In the genomic region with DNA sequence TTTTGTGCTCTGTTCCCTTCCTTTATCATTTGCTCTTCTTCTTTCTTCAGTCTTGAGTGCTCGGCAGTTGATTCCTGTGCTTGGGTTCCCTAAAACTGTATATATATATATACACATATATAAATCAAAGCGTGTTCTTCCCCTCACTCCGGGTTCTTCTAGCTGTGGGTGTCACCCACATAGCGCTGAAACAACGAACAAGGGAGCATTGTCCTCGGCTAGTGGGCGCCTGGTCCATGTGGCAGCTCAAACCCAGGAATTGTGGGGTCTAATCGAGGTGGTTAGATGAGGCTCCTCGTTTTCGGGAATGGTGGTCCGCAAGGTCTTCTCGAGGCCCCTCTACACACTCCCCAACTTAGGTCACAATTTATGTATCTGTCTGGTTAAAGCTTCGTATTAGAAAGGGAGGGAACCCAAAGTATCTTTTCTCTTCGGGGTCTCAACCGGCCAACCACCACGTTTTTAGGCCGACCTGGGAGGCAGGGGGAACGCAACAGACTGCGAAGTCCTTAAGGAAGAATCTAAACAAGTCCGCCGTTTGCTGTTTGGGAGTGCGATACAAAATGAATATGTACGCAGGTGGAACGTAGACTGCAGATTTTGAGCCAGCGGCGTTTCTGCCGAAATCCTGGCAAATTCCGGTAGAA, we compare ENCODE assay signal across 8 cellular contexts. TPM values are rescaled to one million over a fixed set of nuclear protein-coding genes. Genes with fewer than 3 reads are reported as not detected.
DNase-seq lines count a peak whose midpoint lies in the region; ATAC-seq, FAIRE-seq and TF ChIP-seq lines count a peak whose summit lies in the region.

No MANE protein-coding gene starts in this region.

- H3K4me1 ChIP-seq in effector memory CD4-positive, alpha-beta T cell (ENCODE audit: control insufficient read depth, insufficient read depth, low read length, poor library complexity, severe bottlenecking): peaks cover 14% of the 10 kb centered on the region

- no peaks in the 10 kb centered on the region for H3K9me3 ChIP-seq in effector memory CD4-positive, alpha-beta T cell (ENCODE audit: control insufficient read depth, low read length)

- H3K27me3 Mint-ChIP-seq in naive B cell: no peaks in the 10 kb centered on the region

- peak overlapping the region; percentile 89 for H3K27ac ChIP-seq in effector memory CD4-positive, alpha-beta T cell (ENCODE audit: insufficient read depth, low read length, poor library complexity, severe bottlenecking)

- TF ChIP-seq CTCF in D721Med (IDR thresholded peaks at IDR 0.05; ENCODE audit: insufficient read depth, missing control alignments): no peak

- DNase-seq in NCI-H69 (lab: John Stamatoyannopoulos, UW): peak; percentile 36
- no peak for DNase-seq in effector memory CD4-positive, alpha-beta T cell
- no peak for DNase-seq in naive B cell
- DNase-seq in ureter (ENCODE audit: low spot score): no peak
- no peak for DNase-seq in GOT3 (lab: John Stamatoyannopoulos, UW)
- no peak for DNase-seq in NCI-H524 (lab: John Stamatoyannopoulos, UW)
- DNase-seq in D721Med (ENCODE audit: insufficient read length, low spot score): no peak

- no peaks in the 10 kb centered on the region for H3K36me3 Mint-ChIP-seq in naive B cell

- peak overlapping the region; percentile 99 to 100 (median 99) for H3K27ac Mint-ChIP-seq in naive B cell

- FAIRE-seq in D721Med (lab: Jason Lieb, UNC): no peak

- ATAC-seq in GM19452 (IDR thresholded peaks at IDR 0.05; ENCODE audit: unreplicated experiment) (peak; percentile 13), naive B cell (ENCODE audit: low read depth in 2 of 2) (peak; percentile 6 to 13)

- peaks cover 4 to 30% (median 22%) of the 10 kb centered on the region in 3 donors for H3K4me1 Mint-ChIP-seq in naive B cell

- H3K36me3 ChIP-seq in effector memory CD4-positive, alpha-beta T cell (ENCODE audit: control insufficient read depth, insufficient read depth, low read length): no peaks in the 10 kb centered on the region

- no peaks in the 10 kb centered on the region for H3K9me3 Mint-ChIP-seq in naive B cell

- peak overlapping the region; percentile 79 for H3K4me3 ChIP-seq in effector memory CD4-positive, alpha-beta T cell (ENCODE audit: insufficient read depth, low read depth, low read length, poor library complexity, severe bottlenecking)

- H3K4me3 Mint-ChIP-seq in naive B cell: peak overlapping the region; percentile 92 to 99 (median 98)

- no peaks in the 10 kb centered on the region for H3K27me3 ChIP-seq in effector memory CD4-positive, alpha-beta T cell (replicated peaks; ENCODE audit: control insufficient read depth, insufficient read depth, low read length, poor library complexity, severe bottlenecking)

RNA-seq across cellular contexts. Expression of a gene that starts 0.5 kb away (rescaled TPM):
- 100 to 1,000 TPM; 186 to 393 (median 238) TPM for polyA plus RNA-seq in naive B cell (ENCODE audit: low read depth in 6 of 6)
- total RNA-seq in ureter: 169 TPM

RNA-seq across cellular contexts. Expression of a gene that starts 3.9 kb away (rescaled TPM):
- polyA plus RNA-seq in naive B cell (ENCODE audit: low read depth in 6 of 6): not detected
- 3.1 TPM for total RNA-seq in ureter

RNA-seq across cellular contexts. Expression of a gene that starts 54.0 kb away (rescaled TPM):
- not detected for polyA plus RNA-seq in naive B cell (ENCODE audit: low read depth in 6 of 6)
- not detected for total RNA-seq in ureter

RNA-seq across cellular contexts. Expression of a gene that starts 55.1 kb away (rescaled TPM):
- polyA plus RNA-seq in naive B cell (ENCODE audit: low read depth in 6 of 6): not detected
- 66.5 TPM for total RNA-seq in ureter
